Comparison of ENCODE assay signal across 28 cellular contexts in genomic region chr18:59101830-59102414, GRCh38. TPM values are rescaled to one million over a fixed set of nuclear protein-coding genes. Genes with fewer than 3 reads are reported as not detected.
A peak's percentile ranks its signal among the peaks of the same experiment; 100 is the strongest.
DNase-seq lines count a peak whose midpoint lies in the region; ATAC-seq, FAIRE-seq and TF ChIP-seq lines count a peak whose summit lies in the region.
"Had no signal": no experiment of that assay in that cellular context is flagged by ENCODE, and none has a peak within 500 bp of the region (broad histone marks: within the 10 kb centered on the region; RNA-seq: fewer than 3 reads in every experiment).

No MANE protein-coding gene starts in this region.

- H3K4me1 ChIP-seq in GM23338 (ENCODE audit: insufficient read depth) (no peaks in the 10 kb centered on the region), HEK293 (ENCODE audit: control insufficient read depth, insufficient read depth, low read length) (no peaks in the 10 kb centered on the region), H1 (replicated peaks in 1 of 4; ENCODE audit: control insufficient read depth in 3 of 4, insufficient read depth in 4 of 4, low read length in 3 of 4) (no peaks in the 10 kb centered on the region)
- H3K4me1 ChIP-seq: Caco-2, SJSA1 had no signal

- CTCF ChIA-PET in HEK293 (lab: Yijun Ruan, JAX): interaction anchor here (0.6 kb wide), 1 partner anchor 39 kb away, joined by 5 read pairs; no protein-coding TSS in a partner anchor
- CTCF ChIA-PET in H1 (lab: Charles Lee; ENCODE audit: partially characterized antibody): interaction anchor here (1.7 kb wide), 1 partner anchor 119 kb away, joined by 4 read pairs; no protein-coding TSS in a partner anchor

- no peaks in the 10 kb centered on the region for H3K79me1 ChIP-seq in H1 (ENCODE audit: low read depth, low read length)

- no peak overlapping the region for H3K27ac Mint-ChIP-seq in GM23338
- H3K27ac Mint-ChIP-seq: B cell; CD8-positive, alpha-beta T cell; T-helper 2 cell treated with Interferon-gamma antibody and Interleukin-4, amounts not matched to agents 5 μg/mL and 100 μg/mL, for 36 hours had no signal

- H2BK12ac ChIP-seq in H1 (ENCODE audit: low read depth, low read length): no peak overlapping the region

- no peak overlapping the region for H3K18ac ChIP-seq in H1 (ENCODE audit: extremely low read depth, low read length)

- peaks cover 3% of the 10 kb centered on the region for H3K27me3 Mint-ChIP-seq in GM23338 (ENCODE audit: insufficient read depth, low read depth, poor library complexity)

- DNase-seq in NCI-H748 (lab: John Stamatoyannopoulos, UW; ENCODE audit: unreplicated experiment) (peak; percentile 22), NCI-H748 treated with DMSO at 0.1 percent for 48 hours (lab: John Stamatoyannopoulos, UW) (no peak), GM23338 (ENCODE audit: low spot score) (peak; percentile 50), H1 (ENCODE audit: low read depth in 1 of 2, low spot score in 2 of 2) (no peak)
- DNase-seq: Caco-2; CD8-positive, alpha-beta T cell; DMS 273 treated with DMSO at 0.1 percent for 48 hours; DND-41; HCEC 1CT; KBM-7; MV-4-11; NCI-H1105; NCI-H1694 treated with DMSO at 0.1 percent for 48 hours; NCI-H2081; NCI-H446 treated with DMSO at 0.1 percent for 48 hours; NCI-H526 treated with DMSO at 0.1 percent for 48 hours; Right ventricle myocardium superior; RPMI8226; T-helper 1 cell had no signal

- no peak overlapping the region for H2BK120ac ChIP-seq in H1 (replicated peaks; ENCODE audit: low read depth, low read length)

- H4K20me1 ChIP-seq in GM23338 (replicated peaks; ENCODE audit: insufficient read depth) (no peaks in the 10 kb centered on the region), H1 (replicated peaks in 1 of 2; ENCODE audit: control insufficient read depth in 1 of 2, insufficient read depth in 2 of 2, low read length in 2 of 2) (no peaks in the 10 kb centered on the region)

- peak overlapping the region; percentile 61; the same call in 1 of the 2 replicates for H2AFZ ChIP-seq in GM23338
- H2AFZ ChIP-seq in H1 (ENCODE audit: low read length): no peak overlapping the region

- no peak overlapping the region for H2BK20ac ChIP-seq in H1 (ENCODE audit: low read length)

- no peak overlapping the region for H3K4me3 Mint-ChIP-seq in GM23338
- H3K4me3 Mint-ChIP-seq: B cell; CD8-positive, alpha-beta T cell; T-helper 2 cell treated with Interferon-gamma antibody and Interleukin-4, amounts not matched to agents 5 μg/mL and 100 μg/mL, for 36 hours had no signal

- no peak overlapping the region for H3K4me2 ChIP-seq in GM23338
- no peak overlapping the region for H3K4me2 ChIP-seq in H1 (ENCODE audit: insufficient read depth in 1 of 2, low read depth in 2 of 2, low read length in 2 of 2)

- no peak overlapping the region for H2BK15ac ChIP-seq in H1 (ENCODE audit: low read length)

- H3K36me3 ChIP-seq in GM23338 (ENCODE audit: insufficient read depth): no peaks in the 10 kb centered on the region
- no peaks in the 10 kb centered on the region for H3K36me3 ChIP-seq in HEK293 (ENCODE audit: control insufficient read depth in 2 of 2, insufficient read depth in 1 of 2, low read length in 2 of 2)
- no peaks in the 10 kb centered on the region for H3K36me3 ChIP-seq in H1 (ENCODE audit: control insufficient read depth in 2 of 4, insufficient read depth in 4 of 4, low read length in 3 of 4)
- H3K36me3 ChIP-seq: SJSA1 had no signal

- H3K9ac ChIP-seq in H1 (replicated peaks in 1 of 4; ENCODE audit: extremely low read depth in 1 of 4, low read depth in 3 of 4, low read length in 3 of 4): no peak overlapping the region

- no peak overlapping the region for H2AK5ac ChIP-seq in H1 (ENCODE audit: low read depth, low read length)

- no peak overlapping the region for H3K23ac ChIP-seq in H1 (ENCODE audit: insufficient read length)

- H4K91ac ChIP-seq in H1 (replicated peaks; ENCODE audit: insufficient read length, low read length): no peak overlapping the region

- H4K5ac ChIP-seq in H1 (ENCODE audit: insufficient read length, low read depth, low read length): no peak overlapping the region

- TF ChIP-seq CTCF in GM23338 (conservative IDR thresholded peaks at IDR 0.05; ENCODE audit: low read depth in 2 of 2) (no peak), HEK293 (tag by site-specific recombination; IDR thresholded peaks at IDR 0.05) (no peak), H1 (IDR thresholded peaks at IDR 0.05; ENCODE audit: control extremely low read depth in 1 of 3, insufficient read depth in 1 of 3, low read depth in 1 of 3, low read length in 3 of 3) (no peak)

- TF ChIP-seq EP300 in H1 (IDR thresholded peaks at IDR 0.05; ENCODE audit: borderline replicate concordance in 1 of 2, low read depth in 2 of 2, low read length in 2 of 2): no peak

- H3K4me3 ChIP-seq in GM23338 (no peak overlapping the region), HEK293 (ENCODE audit: low read depth, low read length) (no peak overlapping the region), H1 (ENCODE audit: extremely low read depth in 1 of 4, insufficient read depth in 2 of 4, low read depth in 3 of 4, low read length in 4 of 4) (no peak overlapping the region)
- H3K4me3 ChIP-seq: SJSA1 had no signal

- no peaks in the 10 kb centered on the region for H3K9me3 ChIP-seq in HEK293 (ENCODE audit: control insufficient read depth, insufficient read depth, low read depth, low read length)
- H3K9me3 ChIP-seq in H1 (ENCODE audit: insufficient read depth in 2 of 2, low read depth in 1 of 2, low read length in 1 of 2): no peaks in the 10 kb centered on the region
- H3K9me3 ChIP-seq: Caco-2, SJSA1 had no signal

- ATAC-seq in GM23338 (peak; percentile 74), GM18867 (IDR thresholded peaks at IDR 0.05; ENCODE audit: unreplicated experiment) (no peak), HG02588 (IDR thresholded peaks at IDR 0.05; ENCODE audit: unreplicated experiment) (no peak)
- ATAC-seq: CD8-positive, alpha-beta T cell had no signal

- no peaks in the 10 kb centered on the region for H3K9me2 ChIP-seq in GM23338 (ENCODE audit: insufficient read depth)

- H2BK5ac ChIP-seq in H1 (ENCODE audit: low read depth, low read length): no peak overlapping the region

- H3K79me2 ChIP-seq in GM23338 (replicated peaks; ENCODE audit: insufficient read depth): no peaks in the 10 kb centered on the region
- H3K79me2 ChIP-seq in H1 (ENCODE audit: control insufficient read depth in 1 of 2, insufficient read depth in 2 of 2, low read length in 2 of 2): no peaks in the 10 kb centered on the region

- no peak for TF ChIP-seq RAD21 in H1 (IDR thresholded peaks at IDR 0.05 in 1 of 2, conservative IDR thresholded peaks at IDR 0.05 in 1 of 2; ENCODE audit: low read depth in 2 of 2, low read length in 2 of 2)

- H4K8ac ChIP-seq in H1 (ENCODE audit: extremely low read depth, insufficient read depth, low read length): no peak overlapping the region; the same call in 1 of the 2 replicates

- 62% methylated on average over 4 of the region's 4 CpGs; no CpG with 5 or more reads in 1 of the 2 experiments for WGBS in H1 (ENCODE audit: extremely low coverage in 1 of 2, insufficient coverage in 1 of 2, insufficient read length in 1 of 2, insufficient replicate concordance in 2 of 2, low coverage in 1 of 2, low lambda C conversion rate in 2 of 2, missing lambda C conversion rate in 1 of 2), 2 experiments

- H3K9me3 Mint-ChIP-seq in GM23338: no peaks in the 10 kb centered on the region
- H3K9me3 Mint-ChIP-seq: CD8-positive, alpha-beta T cell; T-helper 2 cell treated with Interferon-gamma antibody and Interleukin-4, amounts not matched to agents 5 μg/mL and 100 μg/mL, for 36 hours had no signal

- H3K36me3 Mint-ChIP-seq in GM23338 (ENCODE audit: low read depth): no peaks in the 10 kb centered on the region
- H3K36me3 Mint-ChIP-seq: CD8-positive, alpha-beta T cell had no signal

- no peaks in the 10 kb centered on the region for H3K4me1 Mint-ChIP-seq in GM23338
- H3K4me1 Mint-ChIP-seq: B cell had no signal

- no peak for FAIRE-seq in H1 (lab: Jason Lieb, UNC)
- FAIRE-seq: GM12892, HTR-8/SVneo had no signal

- no peak for TF ChIP-seq POLR2A in H1 (IDR thresholded peaks at IDR 0.05; ENCODE audit: control extremely low read depth in 1 of 2, low read depth in 2 of 2, low read length in 2 of 2)

- H3K23me2 ChIP-seq in H1 (ENCODE audit: low read depth, low read length): no peaks in the 10 kb centered on the region

- no peak overlapping the region for H3K56ac ChIP-seq in H1 (replicated peaks; ENCODE audit: insufficient read length, low read depth, low read length)

- H3K27me3 ChIP-seq in GM23338 (ENCODE audit: insufficient read depth) (no peaks in the 10 kb centered on the region), H1 (replicated peaks in 1 of 4; ENCODE audit: control insufficient read depth in 3 of 4, extremely low read depth in 1 of 4, insufficient read depth in 3 of 4, low read length in 3 of 4) (peaks cover 0 to 3% (median 0%) of the 10 kb centered on the region in 4 experiments; a peak in 1 of 7 replicates)

- no peak overlapping the region for H3K4ac ChIP-seq in H1 (replicated peaks; ENCODE audit: insufficient read length, low read depth, low read length)

- H3F3A ChIP-seq in GM23338 (replicated peaks; ENCODE audit: low read depth): no peaks in the 10 kb centered on the region

- no peak overlapping the region for H3K27ac ChIP-seq in GM23338 (ENCODE audit: low read depth)
- H3K27ac ChIP-seq in HEK293 (ENCODE audit: extremely low read depth, low read depth, low read length): no peak overlapping the region
- H3K27ac ChIP-seq in H1 (ENCODE audit: low read depth, low read length): no peak overlapping the region
- H3K27ac ChIP-seq: C4-2B, SJSA1 had no signal

- POLR2A ChIA-PET in HEK293 (lab: Yijun Ruan, JAX) (no interaction called here), H1 (lab: Charles Lee; ENCODE audit: partially characterized antibody) (no interaction called here)

- no peak overlapping the region for H3K14ac ChIP-seq in H1 (ENCODE audit: insufficient read length)

TF ChIP-seq in GM23338, 12 proteins besides CTCF, POLR2A, EP300 and RAD21 (continues in another document):
- no peak for TF ChIP-seq EZH2 (IDR thresholded peaks at IDR 0.05; ENCODE audit: low read depth, unreplicated experiment)

TF ChIP-seq in HEK293, 187 proteins besides CTCF, POLR2A, EP300 and RAD21 (continues in another document):
- TF ChIP-seq ZNF544 (tag by site-specific recombination; IDR thresholded peaks at IDR 0.05): no peak

TF ChIP-seq in H1, 55 proteins besides CTCF, POLR2A, EP300 and RAD21 (continues in another document):
- no peak for TF ChIP-seq JUN (IDR thresholded peaks at IDR 0.05; ENCODE audit: low read depth, low read length)

RNA-seq across cellular contexts. Expression of gene SEC11C, which starts 37.8 kb away (rescaled TPM):
- 31.7 and 44.3 TPM in 2 replicates for total RNA-seq in GM23338 (2014; rRNA removed; shearing (Covaris generic))
- 157 and 169 TPM in 2 replicates for polyA plus RNA-seq in GM23338 (2016; fragmentation: Nextera tagmentation; extraction: Ambion mirVana)
- 59.3 and 64.7 TPM in 2 replicates for total RNA-seq in H1 (2021; fragmentation: NEBNext Ultra II Directional; extraction: Animal tissue kit (Norgen Biotek cat#: 25700))
- 27.1 and 31.5 TPM in 2 replicates for polyA plus RNA-seq in H1 (2011; rRNA removed)
- polyA plus RNA-seq in H1 (2011; cell fraction: cytosol; rRNA removed): 30.4 TPM
- 17.4 TPM for polyA plus RNA-seq in H1 (2011; cell fraction: nucleus; rRNA removed)
- 45.9 to 98.8 TPM (median 56.9 TPM) in 4 replicates for polyA plus RNA-seq in H1 (2012, experiment 1 of 2)
- 34.8 TPM for polyA plus RNA-seq in H1 (2012, experiment 2 of 2)
- 122 TPM for polyA plus RNA-seq in H1 (2013, experiment 1 of 2)
- polyA plus RNA-seq in H1 (2013, experiment 2 of 2): 174 TPM
- polyA minus RNA-seq in H1 (2011; rRNA and poly(A)+ RNA removed): 9.2 and 10.8 TPM in 2 replicates
- polyA minus RNA-seq in H1 (2011; cell fraction: cytosol; rRNA and poly(A)+ RNA removed): 16.4 TPM
- polyA minus RNA-seq in H1 (2011; cell fraction: nucleus; rRNA and poly(A)+ RNA removed): 4.8 TPM

Comparison
In these comparisons a context has a peak if more than half of its experiments do, and no peak if none do; other contexts are left out.
1. DNase-seq: peak in NCI-H748 (single experiment) and GM23338 (single experiment); none in NCI-H748 treated with DMSO at 0.1 percent for 48 hours (single experiment) and H1 (0 of 2).